In the genomic region with DNA sequence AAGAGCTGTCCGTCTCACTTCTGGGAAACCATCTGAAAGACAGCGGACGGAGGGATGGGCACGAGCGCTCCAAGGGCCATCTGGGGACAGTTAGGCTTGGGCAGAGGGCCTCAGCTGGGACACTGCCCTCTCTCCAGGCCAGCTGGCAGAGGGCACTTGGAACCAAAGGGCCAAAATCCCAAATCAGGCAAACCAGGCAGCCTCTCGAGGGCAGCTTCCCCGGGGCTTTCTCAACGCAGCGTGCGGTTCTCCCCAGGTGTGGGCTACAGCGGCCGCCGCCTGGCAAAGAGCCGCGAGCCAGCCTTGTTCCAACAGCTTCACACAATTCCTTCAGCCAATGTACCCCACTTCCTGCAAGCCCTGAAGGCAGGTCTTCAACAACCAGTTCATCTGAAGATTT, we compare ENCODE assay signal across 11 cellular contexts. TPM values are rescaled to one million over a fixed set of nuclear protein-coding genes. Genes with fewer than 3 reads are reported as not detected.
DNase-seq lines count a peak whose midpoint lies in the region; ATAC-seq and TF ChIP-seq lines count a peak whose summit lies in the region.
"Had no signal": no experiment of that assay in that cellular context is flagged by ENCODE, and none has a peak within 500 bp of the region (broad histone marks: within the 10 kb centered on the region; RNA-seq: fewer than 3 reads in every experiment).

No MANE protein-coding gene starts in this region.

- H3K4me3 ChIP-seq in mucosa of rectum (ENCODE audit: low read length in 2 of 2) (no peak overlapping the region), tibial artery (peak overlapping the region; percentile 25 to 42)

- no peak overlapping the region for H3K9ac ChIP-seq in mucosa of rectum (ENCODE audit: low read depth in 1 of 2, low read length in 2 of 2)

- CTCF ChIA-PET in RWPE1 (lab: Yijun Ruan, JAX) = interaction anchor here (1.3 kb wide), 1 partner anchor 57 kb away, joined by 6 read pairs; no protein-coding TSS in a partner anchor
- CTCF ChIA-PET in activated CD4-positive, alpha-beta memory T cell treated with anti-CD3 and anti-CD28 coated beads, Interleukin-2, amount 10 ng/mL, durations not matched to agents 7 days and 5 days (lab: Charles Lee) = no interaction called here

- POLR2A ChIA-PET in RWPE1 (lab: Yijun Ruan, JAX; ENCODE audit: low non-redundant PET) = no interaction called here
- POLR2A ChIA-PET in activated CD4-positive, alpha-beta memory T cell treated with anti-CD3 and anti-CD28 coated beads, Interleukin-2, amount 10 ng/mL, durations not matched to agents 7 days and 5 days (lab: Charles Lee) = no interaction called here

- peaks cover 18% of the 10 kb centered on the region for H3K36me3 Mint-ChIP-seq in endothelial cell (ENCODE audit: low read depth, unreplicated experiment)
- H3K36me3 Mint-ChIP-seq in activated CD4-positive, alpha-beta memory T cell treated with anti-CD3 and anti-CD28 coated beads, Interleukin-2, amount 10 ng/mL, durations not matched to agents 7 days and 5 days (ENCODE audit: low read depth) = peaks cover 10% of the 10 kb centered on the region

- H3K36me3 ChIP-seq in mucosa of rectum (ENCODE audit: control insufficient read depth in 2 of 2, insufficient read depth in 2 of 2, low read length in 2 of 2) (peaks cover 3 to 9% of the 10 kb centered on the region in 2 donors), tibial artery (peaks cover 0 to 8% (median 7%) of the 10 kb centered on the region in 3 donors)

- ATAC-seq in HG03045 (IDR thresholded peaks at IDR 0.05; ENCODE audit: unreplicated experiment) (no peak), GM21423 (IDR thresholded peaks at IDR 0.05; ENCODE audit: unreplicated experiment) (no peak)

- peak overlapping the region; percentile 15 for H3K4me3 Mint-ChIP-seq in endothelial cell (ENCODE audit: unreplicated experiment)
- no peak overlapping the region for H3K4me3 Mint-ChIP-seq in activated CD4-positive, alpha-beta memory T cell treated with anti-CD3 and anti-CD28 coated beads, Interleukin-2, amount 10 ng/mL, durations not matched to agents 7 days and 5 days
- H3K4me3 Mint-ChIP-seq: activated CD4-positive, alpha-beta T cell treated with anti-CD3 and anti-CD28 coated beads, Interleukin-2, amount 10 ng/mL, durations not matched to agents 7 days and 5 days had no signal

- DNase-seq in RWPE1 (ENCODE audit: low spot score) (no peak), endothelial cell (ENCODE audit: low spot score) (no peak), tibial artery (peak in 1 of 2 donors; percentile 83), NCI-H446 (lab: John Stamatoyannopoulos, UW) (no peak)
- no peak for DNase-seq in activated CD4-positive, alpha-beta memory T cell treated with anti-CD3 and anti-CD28 coated beads, Interleukin-2, amount 10 ng/mL, durations not matched to agents 7 days and 5 days
- DNase-seq: activated CD4-positive, alpha-beta T cell treated with anti-CD3 and anti-CD28 coated beads, Interleukin-2, amount 10 ng/mL, durations not matched to agents 7 days and 5 days; stimulated activated CD8-positive, alpha-beta memory T cell treated with anti-CD3 and anti-CD28 coated beads, Interleukin-4, amount 100 ng/mL, for 48 hours had no signal

- TF ChIP-seq CTCF in RWPE1 (conservative IDR thresholded peaks at IDR 0.05; ENCODE audit: low read depth) = no peak
- no peak for TF ChIP-seq CTCF in endothelial cell (IDR thresholded peaks at IDR 0.05; ENCODE audit: unreplicated experiment)
- TF ChIP-seq CTCF in tibial artery (IDR thresholded peaks at IDR 0.05) = no peak

- H3K27me3 ChIP-seq in mucosa of rectum (ENCODE audit: control insufficient read depth in 2 of 2, insufficient read depth in 2 of 2, low read length in 2 of 2) (no peaks in the 10 kb centered on the region), tibial artery (no peaks in the 10 kb centered on the region)

- H3K27me3 Mint-ChIP-seq in endothelial cell (ENCODE audit: unreplicated experiment) = peaks cover 18% of the 10 kb centered on the region
- H3K27me3 Mint-ChIP-seq in activated CD4-positive, alpha-beta memory T cell treated with anti-CD3 and anti-CD28 coated beads, Interleukin-2, amount 10 ng/mL, durations not matched to agents 7 days and 5 days = no peaks in the 10 kb centered on the region
- H3K27me3 Mint-ChIP-seq: activated CD4-positive, alpha-beta T cell treated with anti-CD3 and anti-CD28 coated beads, Interleukin-2, amount 10 ng/mL, durations not matched to agents 7 days and 5 days had no signal

- H3K27ac ChIP-seq in RWPE1 = peak overlapping the region; percentile 100
- H3K27ac ChIP-seq in mucosa of rectum (ENCODE audit: low read depth in 2 of 2, low read length in 2 of 2) = peak overlapping the region; percentile 65 to 74
- H3K27ac ChIP-seq in tibial artery = peak overlapping the region; percentile 79 to 82

- peaks cover 33 to 42% of the 10 kb centered on the region in 2 donors for H3K4me1 ChIP-seq in mucosa of rectum (ENCODE audit: control insufficient read depth in 2 of 2, insufficient read depth in 2 of 2, low read length in 2 of 2)
- H3K4me1 ChIP-seq in tibial artery = peaks cover 5 to 93% (median 84%) of the 10 kb centered on the region in 4 donors

- no peaks in the 10 kb centered on the region for H3K9me3 Mint-ChIP-seq in endothelial cell (ENCODE audit: unreplicated experiment)
- H3K9me3 Mint-ChIP-seq in activated CD4-positive, alpha-beta memory T cell treated with anti-CD3 and anti-CD28 coated beads, Interleukin-2, amount 10 ng/mL, durations not matched to agents 7 days and 5 days = no peaks in the 10 kb centered on the region
- H3K9me3 Mint-ChIP-seq: activated CD4-positive, alpha-beta T cell treated with anti-CD3 and anti-CD28 coated beads, Interleukin-2, amount 10 ng/mL, durations not matched to agents 7 days and 5 days had no signal

- H3K27ac Mint-ChIP-seq in endothelial cell (ENCODE audit: unreplicated experiment) = no peak overlapping the region
- no peak overlapping the region for H3K27ac Mint-ChIP-seq in activated CD4-positive, alpha-beta memory T cell treated with anti-CD3 and anti-CD28 coated beads, Interleukin-2, amount 10 ng/mL, durations not matched to agents 7 days and 5 days

- H3K4me1 Mint-ChIP-seq in endothelial cell (ENCODE audit: unreplicated experiment) = peaks cover 65% of the 10 kb centered on the region
- peaks cover 28% of the 10 kb centered on the region for H3K4me1 Mint-ChIP-seq in activated CD4-positive, alpha-beta memory T cell treated with anti-CD3 and anti-CD28 coated beads, Interleukin-2, amount 10 ng/mL, durations not matched to agents 7 days and 5 days

- H3K9me3 ChIP-seq in mucosa of rectum (ENCODE audit: control insufficient read depth in 2 of 2, low read length in 2 of 2) (no peaks in the 10 kb centered on the region), tibial artery (no peaks in the 10 kb centered on the region)

- intact Hi-C loops in tibial artery (cut with DNase I; ENCODE audit: low total_unique reads) = no loop called here

RNA-seq across cellular contexts. Expression of a gene that starts 5.0 kb away (rescaled TPM):
- 59.2 TPM for total RNA-seq in endothelial cell (ENCODE audit: unreplicated experiment)
- total RNA-seq in activated CD4-positive, alpha-beta memory T cell treated with anti-CD3 and anti-CD28 coated beads, Interleukin-2, amount 10 ng/mL, durations not matched to agents 7 days and 5 days = 10 to 100 TPM; 35.6 to 37.2 TPM

RNA-seq across cellular contexts. Expression of a gene that starts 58.7 kb away (rescaled TPM):
- total RNA-seq in endothelial cell (ENCODE audit: unreplicated experiment) = not detected
- under 1 TPM; 0.15 to 0.30 TPM for total RNA-seq in activated CD4-positive, alpha-beta memory T cell treated with anti-CD3 and anti-CD28 coated beads, Interleukin-2, amount 10 ng/mL, durations not matched to agents 7 days and 5 days
- total RNA-seq: LHCN-M2 had no signal

Comparison
In these comparisons a context has a peak if more than half of its experiments do, and no peak if none do; other contexts are left out.
1. H3K4me3 ChIP-seq: peak in tibial artery (2 of 2); none in mucosa of rectum (0 of 2).
2. Peak in every context shown above with its lines, with median percentiles within 50 percentile points of each other: H3K27ac ChIP-seq.